Comparison of ENCODE assay signal across 9 cellular contexts in genomic region chr12:123660328-123660727, GRCh38. TPM values are rescaled to one million over a fixed set of nuclear protein-coding genes. Genes with fewer than 3 reads are reported as not detected.
A peak's percentile ranks its signal among the peaks of the same experiment; 100 is the strongest.
DNase-seq lines count a peak whose midpoint lies in the region; FAIRE-seq and TF ChIP-seq lines count a peak whose summit lies in the region.
"Had no signal": no experiment of that assay in that cellular context is flagged by ENCODE, and none has a peak within 500 bp of the region (broad histone marks: within the 10 kb centered on the region; RNA-seq: fewer than 3 reads in every experiment).

No MANE protein-coding gene starts in this region.

- peak; percentile 84 for FAIRE-seq in keratinocyte (lab: Jason Lieb, UNC)
- FAIRE-seq: islet of Langerhans had no signal

- no peaks in the 10 kb centered on the region for H3K27me3 Mint-ChIP-seq in CD8-positive, alpha-beta memory T cell

- TF ChIP-seq CTCF in keratinocyte (optimal IDR thresholded peaks at IDR 0.05 in 1 of 3, IDR thresholded peaks at IDR 0.05 in 1 of 3, conservative IDR thresholded peaks at IDR 0.05 in 1 of 3; ENCODE audit: extremely low read depth in 1 of 3, insufficient read depth in 2 of 3, low read length in 3 of 3) = no peak

- no peaks in the 10 kb centered on the region for H4K20me1 ChIP-seq in keratinocyte (ENCODE audit: control insufficient read depth, extremely low read depth, insufficient read depth, low read length)

- H3K4me1 ChIP-seq in CD8-positive, alpha-beta memory T cell (ENCODE audit: insufficient read depth, low read length) = no peaks in the 10 kb centered on the region
- H3K4me1 ChIP-seq in SJSA1 (replicated peaks) = peaks cover 16% of the 10 kb centered on the region
- peaks cover 26% of the 10 kb centered on the region for H3K4me1 ChIP-seq in keratinocyte (ENCODE audit: control insufficient read depth, extremely low read depth, insufficient read depth, low read length)

- H3K36me3 Mint-ChIP-seq in CD8-positive, alpha-beta memory T cell = peaks cover 5 to 45% (median 14%) of the 10 kb centered on the region in 3 donors

- H3K9me3 ChIP-seq in CD8-positive, alpha-beta memory T cell (ENCODE audit: low read length) = no peaks in the 10 kb centered on the region
- H3K9me3 ChIP-seq in SJSA1 (replicated peaks) = no peaks in the 10 kb centered on the region
- no peaks in the 10 kb centered on the region for H3K9me3 ChIP-seq in keratinocyte (ENCODE audit: control insufficient read depth, low read depth, low read length)

- peak overlapping the region in 5 of 8 donors; percentile 8 to 73 (median 60) for H3K27ac Mint-ChIP-seq in CD8-positive, alpha-beta memory T cell

- no peaks in the 10 kb centered on the region for H3K9me1 ChIP-seq in keratinocyte (ENCODE audit: control insufficient read depth, extremely low read depth, insufficient read depth, low read length)

- no peak overlapping the region for H3K4me3 ChIP-seq in CD8-positive, alpha-beta memory T cell (ENCODE audit: low read length)
- H3K4me3 ChIP-seq in SJSA1 = no peak overlapping the region
- H3K4me3 ChIP-seq in keratinocyte (ENCODE audit: control insufficient read depth in 2 of 3, extremely low read depth in 1 of 3, insufficient read depth in 2 of 3, low read depth in 1 of 3, low read length in 3 of 3) = no peak overlapping the region

- H3K27ac ChIP-seq in CD8-positive, alpha-beta memory T cell (ENCODE audit: low read depth, low read length) = no peak overlapping the region
- H3K27ac ChIP-seq in SJSA1 (peak overlapping the region; percentile 42), keratinocyte (ENCODE audit: control insufficient read depth, insufficient read depth, low read length) (peak overlapping the region; percentile 65)

- no peak overlapping the region for H3K9ac ChIP-seq in keratinocyte (ENCODE audit: control insufficient read depth, extremely low read depth, insufficient read depth, low read length)

- no peak overlapping the region for H2AFZ ChIP-seq in keratinocyte (ENCODE audit: control insufficient read depth, low read length)

- H3K27me3 ChIP-seq in CD8-positive, alpha-beta memory T cell (ENCODE audit: insufficient read depth, low read length, poor library complexity, severe bottlenecking) = no peaks in the 10 kb centered on the region
- no peaks in the 10 kb centered on the region for H3K27me3 ChIP-seq in SJSA1 (replicated peaks)
- H3K27me3 ChIP-seq in keratinocyte (ENCODE audit: control insufficient read depth, extremely low read depth, insufficient read depth, low read length) = no peaks in the 10 kb centered on the region

- DNase-seq in CD8-positive, alpha-beta memory T cell = no peak
- peak in 1 of 2 experiments; percentile 48 for DNase-seq in SJSA1 (ENCODE audit: low read depth in 1 of 2, low spot score in 2 of 2)
- DNase-seq in keratinocyte (ENCODE audit: low read depth, low spot score) = no peak
- DNase-seq in NCI-H128 (lab: John Stamatoyannopoulos, UW; ENCODE audit: unreplicated experiment) = no peak
- no peak for DNase-seq in HEK293T (ENCODE audit: extremely low spot score)
- no peak for DNase-seq in hippocampal formation (lab: John Stamatoyannopoulos, UW)
- DNase-seq: GF-D8; stimulated activated CD4-positive, alpha-beta T cell treated with anti-CD3 and anti-CD28 coated beads, Interleukin-2, amount 100 ng/mL, for 24 hours had no signal

- POLR2A ChIA-PET in CD8-positive, alpha-beta memory T cell (lab: Charles Lee) = no interaction called here
- POLR2A ChIA-PET in HEK293T (lab: Yijun Ruan, JAX) = no interaction called here

- H3K4me1 Mint-ChIP-seq in CD8-positive, alpha-beta memory T cell = peaks cover 0 to 8% (median 5%) of the 10 kb centered on the region in 3 donors

- CTCF ChIA-PET in CD8-positive, alpha-beta memory T cell (lab: Charles Lee) = no interaction called here
- CTCF ChIA-PET in HEK293T (lab: Yijun Ruan, JAX) = no interaction called here

- peak overlapping the region; percentile 31 for H3K4me2 ChIP-seq in keratinocyte (ENCODE audit: control insufficient read depth, extremely low read depth, insufficient read depth, low read depth, low read length)

- H3K9me3 Mint-ChIP-seq in CD8-positive, alpha-beta memory T cell = no peaks in the 10 kb centered on the region

- H3K4me3 Mint-ChIP-seq in CD8-positive, alpha-beta memory T cell = no peak overlapping the region

- dilution Hi-C loops in keratinocyte (cut with MboI; ENCODE audit: extremely low pct_ligation_motif_present, low sequenced_read_pairs) = no loop called here

- H3K79me2 ChIP-seq in keratinocyte (ENCODE audit: control insufficient read depth, insufficient read depth, low read length) = no peaks in the 10 kb centered on the region

- peaks cover 15% of the 10 kb centered on the region for H3K36me3 ChIP-seq in CD8-positive, alpha-beta memory T cell (ENCODE audit: insufficient read depth, low read length)
- H3K36me3 ChIP-seq in SJSA1 (peaks cover 50% of the 10 kb centered on the region), keratinocyte (ENCODE audit: control insufficient read depth in 2 of 2, extremely low read depth in 1 of 2, insufficient read depth in 2 of 2, low read length in 2 of 2) (peaks cover 10 to 16% of the 10 kb centered on the region in 2 experiments)

TF ChIP-seq in HEK293T, 16 proteins besides CTCF, POLR2A, EP300 and RAD21:
- TF ChIP-seq SP1 (IDR thresholded peaks at IDR 0.05) (no peak), FOXK2 (IDR thresholded peaks at IDR 0.05) (no peak), NFRKB (IDR thresholded peaks at IDR 0.05) (no peak), ZNF384 (IDR thresholded peaks at IDR 0.05) (no peak), L3MBTL2 (conservative IDR thresholded peaks at IDR 0.05) (no peak), FOXA1 (IDR thresholded peaks at IDR 0.05) (no peak)

RNA-seq across cellular contexts. Expression of gene TCTN2, which starts 10.6 kb away (rescaled TPM):
- 1 to 10 TPM; 5.5 to 5.7 TPM for total RNA-seq in CD8-positive, alpha-beta memory T cell
- 1.5 TPM for polyA plus RNA-seq in CD8-positive, alpha-beta memory T cell
- total RNA-seq in SJSA1 (2014; rRNA removed; shearing (Covaris generic)) = 7.5 and 17.2 TPM in 2 replicates
- polyA plus RNA-seq in keratinocyte = 2.9 to 6.9 TPM (median 3.2 TPM) in 3 replicates
- 2.0 TPM for polyA plus RNA-seq in keratinocyte (2011; ENCODE audit: low read depth)
- polyA plus RNA-seq in keratinocyte (2011; cell fraction: cytosol; rRNA removed) = 2.5 and 3.0 TPM in 2 replicates
- 11.7 and 12.8 TPM in 2 replicates for polyA plus RNA-seq in keratinocyte (2011; cell fraction: nucleus; rRNA removed)
- 2.0 and 4.1 TPM in 2 replicates for polyA plus RNA-seq in keratinocyte (2012; ENCODE audit: low replicate concordance)
- 3.6 to 6.9 TPM (median 4.8 TPM) in 3 replicates for polyA minus RNA-seq in keratinocyte
- polyA minus RNA-seq in keratinocyte (2011; cell fraction: cytosol; rRNA and poly(A)+ RNA removed) = 3.6 TPM
- 5.8 and 8.3 TPM in 2 replicates for polyA minus RNA-seq in keratinocyte (2011; cell fraction: nucleus; rRNA and poly(A)+ RNA removed)

RNA-seq across cellular contexts. Expression of gene GTF2H3, which starts 26.7 kb away (rescaled TPM):
- 10 to 100 TPM; 72.0 to 74.6 TPM for total RNA-seq in CD8-positive, alpha-beta memory T cell
- polyA plus RNA-seq in CD8-positive, alpha-beta memory T cell = 24.8 TPM
- total RNA-seq in SJSA1 (2014; rRNA removed; shearing (Covaris generic)) = 41.1 and 43.2 TPM in 2 replicates
- 46.8 to 60.8 TPM (median 57.2 TPM) in 3 replicates for polyA plus RNA-seq in keratinocyte
- polyA plus RNA-seq in keratinocyte (2011; ENCODE audit: low read depth) = 23.6 TPM
- 26.8 and 70.5 TPM in 2 replicates for polyA plus RNA-seq in keratinocyte (2011; cell fraction: cytosol; rRNA removed)
- polyA plus RNA-seq in keratinocyte (2011; cell fraction: nucleus; rRNA removed) = 44.9 and 58.0 TPM in 2 replicates
- 28.0 and 34.0 TPM in 2 replicates for polyA plus RNA-seq in keratinocyte (2012; ENCODE audit: low replicate concordance)
- polyA minus RNA-seq in keratinocyte = 12.4 to 82.8 TPM (median 52.2 TPM) in 3 replicates
- polyA minus RNA-seq in keratinocyte (2011; cell fraction: cytosol; rRNA and poly(A)+ RNA removed) = 45.1 TPM
- polyA minus RNA-seq in keratinocyte (2011; cell fraction: nucleus; rRNA and poly(A)+ RNA removed) = 21.8 and 41.3 TPM in 2 replicates

RNA-seq across cellular contexts. Expression of gene EIF2B1, which starts 26.8 kb away (rescaled TPM):
- total RNA-seq in CD8-positive, alpha-beta memory T cell = 10 to 100 TPM; 91.3 to 99.1 TPM
- polyA plus RNA-seq in CD8-positive, alpha-beta memory T cell = 61.1 TPM
- 71.3 and 153 TPM in 2 replicates for total RNA-seq in SJSA1 (2014; rRNA removed; shearing (Covaris generic))
- 27.5 to 47.4 TPM (median 39.5 TPM) in 3 replicates for polyA plus RNA-seq in keratinocyte
- polyA plus RNA-seq in keratinocyte (2011; ENCODE audit: low read depth) = 42.7 TPM
- 36.2 and 45.7 TPM in 2 replicates for polyA plus RNA-seq in keratinocyte (2011; cell fraction: cytosol; rRNA removed)
- 62.8 and 73.2 TPM in 2 replicates for polyA plus RNA-seq in keratinocyte (2011; cell fraction: nucleus; rRNA removed)
- polyA plus RNA-seq in keratinocyte (2012; ENCODE audit: low replicate concordance) = 31.4 and 33.3 TPM in 2 replicates
- 9.6 to 23.7 TPM (median 16.7 TPM) in 3 replicates for polyA minus RNA-seq in keratinocyte
- 11.1 TPM for polyA minus RNA-seq in keratinocyte (2011; cell fraction: cytosol; rRNA and poly(A)+ RNA removed)
- polyA minus RNA-seq in keratinocyte (2011; cell fraction: nucleus; rRNA and poly(A)+ RNA removed) = 6.5 and 10.5 TPM in 2 replicates

RNA-seq across cellular contexts. Expression of gene ATP6V0A2, which starts 51.8 kb away (rescaled TPM):
- total RNA-seq in CD8-positive, alpha-beta memory T cell = 100 to 1,000 TPM; 109 to 113 TPM
- 27.1 TPM for polyA plus RNA-seq in CD8-positive, alpha-beta memory T cell
- 22.2 and 26.1 TPM in 2 replicates for total RNA-seq in SJSA1 (2014; rRNA removed; shearing (Covaris generic))
- 13.5 to 21.1 TPM (median 21.0 TPM) in 3 replicates for polyA plus RNA-seq in keratinocyte
- polyA plus RNA-seq in keratinocyte (2011; ENCODE audit: low read depth) = 5.1 TPM
- polyA plus RNA-seq in keratinocyte (2011; cell fraction: cytosol; rRNA removed) = 6.5 and 9.8 TPM in 2 replicates
- 37.7 TPM in 2 replicates for polyA plus RNA-seq in keratinocyte (2011; cell fraction: nucleus; rRNA removed)
- 7.0 and 12.9 TPM in 2 replicates for polyA plus RNA-seq in keratinocyte (2012; ENCODE audit: low replicate concordance)
- polyA minus RNA-seq in keratinocyte = 24.9 to 32.8 TPM (median 27.0 TPM) in 3 replicates
- polyA minus RNA-seq in keratinocyte (2011; cell fraction: cytosol; rRNA and poly(A)+ RNA removed) = 3.8 TPM
- polyA minus RNA-seq in keratinocyte (2011; cell fraction: nucleus; rRNA and poly(A)+ RNA removed) = 21.8 and 24.2 TPM in 2 replicates

RNA-seq across cellular contexts. Expression of gene DDX55, which starts 58.4 kb away (rescaled TPM):
- 10 to 100 TPM; 46.2 to 53.4 TPM for total RNA-seq in CD8-positive, alpha-beta memory T cell
- 21.1 TPM for polyA plus RNA-seq in CD8-positive, alpha-beta memory T cell
- 19.5 and 24.7 TPM in 2 replicates for total RNA-seq in SJSA1 (2014; rRNA removed; shearing (Covaris generic))
- polyA plus RNA-seq in keratinocyte = 19.6 to 25.7 TPM (median 21.5 TPM) in 3 replicates
- 24.2 TPM for polyA plus RNA-seq in keratinocyte (2011; ENCODE audit: low read depth)
- polyA plus RNA-seq in keratinocyte (2011; cell fraction: cytosol; rRNA removed) = 12.6 and 13.1 TPM in 2 replicates
- 54.0 and 58.4 TPM in 2 replicates for polyA plus RNA-seq in keratinocyte (2011; cell fraction: nucleus; rRNA removed)
- polyA plus RNA-seq in keratinocyte (2012; ENCODE audit: low replicate concordance) = 15.2 and 21.1 TPM in 2 replicates
- polyA minus RNA-seq in keratinocyte = 8.2 to 17.6 TPM (median 13.9 TPM) in 3 replicates
- polyA minus RNA-seq in keratinocyte (2011; cell fraction: cytosol; rRNA and poly(A)+ RNA removed) = 16.9 TPM
- polyA minus RNA-seq in keratinocyte (2011; cell fraction: nucleus; rRNA and poly(A)+ RNA removed) = 14.5 and 20.6 TPM in 2 replicates
